ENCODE assay signal across 11 cellular contexts in the genomic region with DNA sequence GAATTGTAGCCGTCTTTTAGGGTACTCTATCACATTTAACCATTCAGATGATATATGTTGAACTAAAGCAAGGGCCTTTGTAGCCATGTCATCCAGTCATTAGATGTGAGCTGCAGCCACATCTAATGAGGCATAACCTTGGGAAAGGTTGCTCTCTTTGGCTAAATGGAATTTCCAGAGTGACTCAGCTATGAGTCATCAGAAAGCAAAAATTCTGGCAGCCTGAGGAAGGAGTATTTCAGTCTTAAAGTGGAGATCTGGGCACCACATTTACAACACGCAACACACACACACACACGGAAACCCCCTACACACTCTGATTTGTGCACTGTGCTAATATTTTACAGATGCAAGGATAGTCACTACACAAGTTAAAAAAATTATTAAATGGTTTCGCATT.
DNase-seq lines count a peak whose midpoint lies in the region; ATAC-seq and TF ChIP-seq lines count a peak whose summit lies in the region.
"Had no signal": no experiment of that assay in that cellular context is flagged by ENCODE, and none has a peak within 500 bp of the region (broad histone marks: within the 10 kb centered on the region; RNA-seq: fewer than 3 reads in every experiment).

No MANE protein-coding gene starts in this region.

- peaks cover 3% of the 10 kb centered on the region for H3K9me3 Mint-ChIP-seq in activated T-helper 17 cell treated with anti-CD3 and anti-CD28 coated beads, Interleukin-2, amount 50 U/mL, for 72 hours

- H3K27ac Mint-ChIP-seq in activated T-helper 17 cell treated with anti-CD3 and anti-CD28 coated beads, Interleukin-2, amount 50 U/mL, for 72 hours: no peak overlapping the region
- H3K27ac Mint-ChIP-seq: activated CD8-positive, alpha-beta T cell treated with anti-CD3 and anti-CD28 coated beads for 36 hours had no signal

- no peaks in the 10 kb centered on the region for H3K27me3 Mint-ChIP-seq in activated T-helper 17 cell treated with anti-CD3 and anti-CD28 coated beads, Interleukin-2, amount 50 U/mL, for 72 hours
- H3K27me3 Mint-ChIP-seq: activated CD8-positive, alpha-beta T cell treated with anti-CD3 and anti-CD28 coated beads for 36 hours had no signal

- no peaks in the 10 kb centered on the region for H3K36me3 Mint-ChIP-seq in activated T-helper 17 cell treated with anti-CD3 and anti-CD28 coated beads, Interleukin-2, amount 50 U/mL, for 72 hours (ENCODE audit: low read depth)

- TF ChIP-seq CTCF in astrocyte of the cerebellum (IDR thresholded peaks at IDR 0.05; ENCODE audit: low read depth, low read length, missing control alignments): no peak

- H3K4me3 Mint-ChIP-seq in activated T-helper 17 cell treated with anti-CD3 and anti-CD28 coated beads, Interleukin-2, amount 50 U/mL, for 72 hours: no peak overlapping the region
- H3K4me3 Mint-ChIP-seq: activated CD8-positive, alpha-beta T cell treated with anti-CD3 and anti-CD28 coated beads for 36 hours had no signal

- no peak overlapping the region for H3K4me3 ChIP-seq in astrocyte of the cerebellum (ENCODE audit: low read depth, low read length)

- ATAC-seq in activated T-helper 17 cell treated with anti-CD3 and anti-CD28 coated beads, Interleukin-2, amount 50 U/mL, for 72 hours (replicated peaks): no peak
- ATAC-seq in GM18909 (IDR thresholded peaks at IDR 0.05; ENCODE audit: poor library complexity, unreplicated experiment): no peak
- ATAC-seq: activated CD8-positive, alpha-beta T cell treated with anti-CD3 and anti-CD28 coated beads for 36 hours had no signal

- DNase-seq in AG08396 (ENCODE audit: low spot score) (peak; percentile 7), HT1080 (ENCODE audit: low read depth) (peak; percentile 94), astrocyte of the cerebellum (ENCODE audit: low read depth) (peak; percentile 89), inferior parietal cortex (ENCODE audit: extremely low spot score) (peak; percentile 11)
- no peak for DNase-seq in stimulated activated naive CD4-positive, alpha-beta T cell (lab: John Stamatoyannopoulos, UW)
- DNase-seq in stimulated activated CD4-positive, alpha-beta T cell treated with anti-CD3 and anti-CD28 coated beads, Interleukin-15, amount 100 ng/mL, for 24 hours: no peak
- DNase-seq: activated CD8-positive, alpha-beta T cell treated with anti-CD3 and anti-CD28 coated beads for 36 hours; AML-193; amniotic stem cell had no signal

- H3K4me1 Mint-ChIP-seq in activated T-helper 17 cell treated with anti-CD3 and anti-CD28 coated beads, Interleukin-2, amount 50 U/mL, for 72 hours: no peaks in the 10 kb centered on the region

- in situ Hi-C loops in astrocyte of the cerebellum (cut with HindIII; ENCODE audit: low sequenced_read_pairs): no loop called here

Comparison
In these comparisons a context has a peak if more than half of its experiments do, and no peak if none do; other contexts are left out.
1. DNase-seq: peak in AG08396 (single experiment), HT1080 (single experiment), astrocyte of the cerebellum (single experiment) and inferior parietal cortex (single experiment); none in stimulated activated naive CD4-positive, alpha-beta T cell (0 of 6) and stimulated activated CD4-positive, alpha-beta T cell treated with anti-CD3 and anti-CD28 coated beads, Interleukin-15, amount 100 ng/mL, for 24 hours (single experiment).